9 cellular contexts compared by ENCODE assay signal in the genomic region with DNA sequence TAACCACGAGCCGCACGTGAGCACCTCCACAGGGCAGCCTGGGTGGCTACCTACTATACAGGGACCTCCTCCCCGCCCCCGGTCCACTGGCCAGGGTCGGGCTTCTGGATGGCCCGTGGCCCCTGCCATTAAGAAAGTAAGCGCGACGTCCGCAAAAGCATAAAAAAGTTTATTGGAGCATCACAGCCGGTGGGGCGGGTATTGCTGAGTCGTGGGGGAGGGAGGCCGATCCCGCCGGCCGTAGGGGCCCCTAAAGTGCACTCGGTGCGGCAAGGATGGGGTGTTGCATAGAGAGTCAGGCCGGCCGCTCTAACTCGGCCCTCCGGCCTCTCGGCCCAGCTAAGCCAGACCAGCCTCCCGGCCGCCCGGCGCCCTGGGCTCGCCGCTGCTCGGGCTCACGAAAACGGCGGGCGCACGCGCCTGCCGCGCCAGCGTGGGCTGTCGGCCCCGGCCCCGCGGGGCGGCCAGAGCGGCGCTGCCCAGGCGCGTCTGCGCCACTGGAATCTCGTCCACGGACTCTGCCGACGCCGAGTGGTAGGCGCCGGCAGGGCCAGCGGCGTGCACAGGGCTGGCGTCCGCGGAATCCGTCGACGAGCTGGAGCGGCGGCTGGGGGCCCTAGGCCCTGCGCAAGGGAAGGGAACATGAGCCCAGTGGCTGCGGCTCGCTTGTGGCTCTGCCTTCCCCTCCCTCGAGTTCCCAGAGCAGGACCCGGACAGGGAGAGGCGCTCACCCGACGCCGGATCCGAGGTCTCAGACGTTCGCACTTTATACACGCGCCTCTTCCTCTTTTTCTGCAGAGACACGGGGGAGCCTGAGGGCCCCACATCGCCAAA. TPM values are rescaled to one million over a fixed set of nuclear protein-coding genes. Genes with fewer than 3 reads are reported as not detected.
DNase-seq lines count a peak whose midpoint lies in the region; ATAC-seq and TF ChIP-seq lines count a peak whose summit lies in the region.
"Had no signal": no experiment of that assay in that cellular context is flagged by ENCODE, and none has a peak within 500 bp of the region (broad histone marks: within the 10 kb centered on the region; RNA-seq: fewer than 3 reads in every experiment).

No MANE protein-coding gene starts in this region.

- no peak overlapping the region for H3K4me3 ChIP-seq in CD8-positive, alpha-beta memory T cell (ENCODE audit: low read length)

- H3K4me3 Mint-ChIP-seq in CD8-positive, alpha-beta memory T cell = peak overlapping the region in 6 of 7 donors; percentile 53 to 81 (median 68)
- H3K4me3 Mint-ChIP-seq in progenitor cell of endocrine pancreas (ENCODE audit: low read depth) = peak overlapping the region; percentile 33

- DNase-seq in CD8-positive, alpha-beta memory T cell = no peak
- DNase-seq in NOMO-1 treated with dmso at 0.1 percent for 144 hours (lab: John Stamatoyannopoulos, UW; ENCODE audit: unreplicated experiment) = peak; percentile 71
- DNase-seq in Right ventricle myocardium inferior (ENCODE audit: missing footprints) = no peak
- no peak for DNase-seq in progenitor cell of endocrine pancreas (ENCODE audit: low spot score, unreplicated experiment)
- no peak for DNase-seq in iPS-NIHi7 (ENCODE audit: extremely low spot score)
- DNase-seq in ACHN = no peak
- DNase-seq: NCI-H345 had no signal

- POLR2A ChIA-PET in CD8-positive, alpha-beta memory T cell (lab: Charles Lee) = interaction anchor here (0.6 kb wide), 1 partner anchor 1641 kb away, joined by 3 read pairs; no protein-coding TSS in a partner anchor

- no peaks in the 10 kb centered on the region for H3K36me3 Mint-ChIP-seq in CD8-positive, alpha-beta memory T cell
- H3K36me3 Mint-ChIP-seq in progenitor cell of endocrine pancreas (ENCODE audit: insufficient read depth) = peaks cover 1% of the 10 kb centered on the region

- peaks cover 25 to 34% of the 10 kb centered on the region in 2 donors for H3K27me3 Mint-ChIP-seq in CD8-positive, alpha-beta memory T cell
- peaks cover 25% of the 10 kb centered on the region for H3K27me3 Mint-ChIP-seq in progenitor cell of endocrine pancreas

- H3K4me1 Mint-ChIP-seq in CD8-positive, alpha-beta memory T cell = peaks cover 0 to 12% (median 4%) of the 10 kb centered on the region in 3 donors
- H3K4me1 Mint-ChIP-seq in progenitor cell of endocrine pancreas (ENCODE audit: low read depth) = peaks cover 16% of the 10 kb centered on the region

- ATAC-seq in Right ventricle myocardium inferior (peak; percentile 2), GM19324 (IDR thresholded peaks at IDR 0.05; ENCODE audit: low FRiP score, unreplicated experiment) (no peak), HG02642 (IDR thresholded peaks at IDR 0.05; ENCODE audit: poor library complexity, unreplicated experiment) (no peak)

- H3K9me3 Mint-ChIP-seq in CD8-positive, alpha-beta memory T cell = no peaks in the 10 kb centered on the region
- H3K9me3 Mint-ChIP-seq in progenitor cell of endocrine pancreas (ENCODE audit: low read depth) = no peaks in the 10 kb centered on the region

- no peaks in the 10 kb centered on the region for H3K36me3 ChIP-seq in CD8-positive, alpha-beta memory T cell (ENCODE audit: insufficient read depth, low read length)

- peaks cover 8% of the 10 kb centered on the region for H3K4me1 ChIP-seq in CD8-positive, alpha-beta memory T cell (ENCODE audit: insufficient read depth, low read length)

- CTCF ChIA-PET in CD8-positive, alpha-beta memory T cell (lab: Charles Lee) = no interaction called here

- H3K9me3 ChIP-seq in CD8-positive, alpha-beta memory T cell (ENCODE audit: low read length) = no peaks in the 10 kb centered on the region

- no peak overlapping the region for H3K27ac Mint-ChIP-seq in CD8-positive, alpha-beta memory T cell
- H3K27ac Mint-ChIP-seq in progenitor cell of endocrine pancreas = no peak overlapping the region

- intact Hi-C loops in Right ventricle myocardium inferior (cut with DNase I) = loop anchor here (5.0 to 10.0 kb wide), 2 partner anchors 132 to 450 kb away; no protein-coding TSS in a partner anchor

- H3K27ac ChIP-seq in CD8-positive, alpha-beta memory T cell (ENCODE audit: low read depth, low read length) = no peak overlapping the region

- TF ChIP-seq CTCF in progenitor cell of endocrine pancreas (IDR thresholded peaks at IDR 0.05; ENCODE audit: unreplicated experiment) = peak; percentile 8

- in situ Hi-C loops in ACHN (cut with HindIII; ENCODE audit: low pct_ligation_motif_present, low pct_unique_long_range_greater_than_20kb, low sequenced_read_pairs) = no loop called here

- H3K27me3 ChIP-seq in CD8-positive, alpha-beta memory T cell (ENCODE audit: insufficient read depth, low read length, poor library complexity, severe bottlenecking) = peaks cover 19% of the 10 kb centered on the region

RNA-seq across cellular contexts. Expression of gene TPPP3, which starts 1.2 kb away (rescaled TPM):
- total RNA-seq in CD8-positive, alpha-beta memory T cell = not detected
- polyA plus RNA-seq in CD8-positive, alpha-beta memory T cell = not detected
- total RNA-seq in Right ventricle myocardium inferior (9.5 TPM), progenitor cell of endocrine pancreas (17.5 and 26.8 TPM in 2 replicates)

RNA-seq across cellular contexts. Expression of gene ZDHHC1, which starts 21.8 kb away (rescaled TPM):
- 1 to 10 TPM; 1.3 TPM for total RNA-seq in CD8-positive, alpha-beta memory T cell
- polyA plus RNA-seq in CD8-positive, alpha-beta memory T cell = 0.60 TPM
- total RNA-seq in Right ventricle myocardium inferior (2.9 TPM), progenitor cell of endocrine pancreas (16.5 and 17.0 TPM in 2 replicates)

RNA-seq across cellular contexts. Expression of gene HSD11B2, which starts 36.4 kb away (rescaled TPM):
- total RNA-seq in CD8-positive, alpha-beta memory T cell = 1 to 10 TPM; 1.1 to 1.5 TPM
- not detected for polyA plus RNA-seq in CD8-positive, alpha-beta memory T cell
- total RNA-seq in Right ventricle myocardium inferior (0.81 TPM), progenitor cell of endocrine pancreas (38.7 and 44.5 TPM in 2 replicates)

Comparison
In these comparisons a context has a peak if more than half of its experiments do, and no peak if none do; other contexts are left out.
1. RNA of gene HSD11B2, which starts 36.4 kb away (total RNA-seq): 38.7 to 44.5 TPM in progenitor cell of endocrine pancreas; 1.1 to 1.5 TPM in CD8-positive, alpha-beta memory T cell and 0.81 TPM in Right ventricle myocardium inferior (single experiment); every median in the first group is over 10 times any median in the second.